Comparison of ENCODE assay signal across 8 cellular contexts in the genomic region with DNA sequence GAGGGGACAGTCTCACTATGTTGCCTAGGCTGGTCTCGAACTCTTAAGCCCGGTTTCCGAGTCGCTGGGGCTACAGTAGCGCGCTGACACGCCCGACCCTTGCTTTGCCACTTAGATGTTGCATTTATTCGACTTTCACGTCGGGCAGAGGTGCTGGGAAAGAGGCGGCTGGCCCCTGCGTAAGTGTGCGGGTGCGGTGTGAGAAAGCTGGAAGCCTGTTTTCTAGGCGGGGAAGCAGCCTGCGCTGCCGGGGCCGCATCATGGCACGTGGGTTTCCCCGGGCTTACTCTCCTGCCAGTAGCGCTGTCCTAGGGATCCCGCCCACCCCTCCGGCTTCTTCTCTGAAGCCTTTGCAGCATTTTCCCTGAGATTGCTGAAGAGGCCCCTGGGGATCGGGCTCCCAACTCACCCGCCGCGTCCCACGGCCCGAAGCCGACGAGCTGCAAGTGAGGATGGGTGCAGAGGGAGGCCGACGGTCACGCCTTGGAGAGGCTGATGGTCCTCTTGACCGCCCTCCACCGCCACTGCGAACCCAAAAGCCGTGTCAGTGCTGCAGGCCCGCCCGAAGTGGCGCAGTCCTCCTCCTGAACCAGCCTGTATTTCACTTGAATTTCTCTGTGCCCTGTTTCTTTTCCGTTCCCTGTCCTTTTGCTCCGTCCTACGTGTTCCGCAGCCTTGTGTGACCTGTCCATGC. TPM values are rescaled to one million over a fixed set of nuclear protein-coding genes. Genes with fewer than 3 reads are reported as not detected.
DNase-seq lines count a peak whose midpoint lies in the region; ATAC-seq and TF ChIP-seq lines count a peak whose summit lies in the region.

No MANE protein-coding gene starts in this region.

- H3K36me3 ChIP-seq in DOHH2 (ENCODE audit: control insufficient read depth, low read length) (no peaks in the 10 kb centered on the region), duodenal mucosa (ENCODE audit: control insufficient read depth in 1 of 2, insufficient read depth in 2 of 2, low read length in 2 of 2) (no peaks in the 10 kb centered on the region), mesodermal cell (ENCODE audit: control insufficient read depth, insufficient read depth, low read length) (no peaks in the 10 kb centered on the region)

- no peaks in the 10 kb centered on the region for H4K20me1 ChIP-seq in DOHH2 (ENCODE audit: control insufficient read depth, insufficient read depth, low read depth, low read length)

- peak; percentile 28 for ATAC-seq in HG03025 (IDR thresholded peaks at IDR 0.05; ENCODE audit: low FRiP score, unreplicated experiment)

- DNase-seq in T-helper 9 cell (peak; percentile 60), substantia nigra (lab: John Stamatoyannopoulos, UW) (no peak), NCI-H748 (lab: John Stamatoyannopoulos, UW; ENCODE audit: unreplicated experiment) (no peak), NCI-H1048 (lab: John Stamatoyannopoulos, UW) (no peak)

- H3K4me3 ChIP-seq in DOHH2 (ENCODE audit: low read length) (peak overlapping the region; percentile 68), duodenal mucosa (ENCODE audit: low read depth in 1 of 2, low read length in 2 of 2) (peak overlapping the region; percentile 66 to 83), mesodermal cell (ENCODE audit: extremely low read depth, insufficient read depth, low read length, poor library complexity, severe bottlenecking) (peak overlapping the region; percentile 44)

- peaks cover 37% of the 10 kb centered on the region for H3F3A ChIP-seq in DOHH2 (ENCODE audit: control insufficient read depth, insufficient read depth)

- WGBS in mesodermal cell (ENCODE audit: insufficient coverage in 2 of 2), 2 experiments = 1 to 3% methylated on average over 43 to 45 of the region's 46 CpGs

- H3K9me3 ChIP-seq in DOHH2 (ENCODE audit: control insufficient read depth, insufficient read depth, low read length) = no peaks in the 10 kb centered on the region
- H3K9me3 ChIP-seq in duodenal mucosa (ENCODE audit: control insufficient read depth in 1 of 2, low read length in 2 of 2) = no peaks in the 10 kb centered on the region
- no peaks in the 10 kb centered on the region for H3K9me3 ChIP-seq in mesodermal cell (ENCODE audit: control insufficient read depth, low read length)

- H3K4me2 ChIP-seq in DOHH2 (ENCODE audit: low read length) = peak overlapping the region; percentile 83

- H3K79me2 ChIP-seq in DOHH2 (ENCODE audit: control insufficient read depth, low read length) = no peaks in the 10 kb centered on the region

- peak; percentile 49 for TF ChIP-seq CTCF in DOHH2 (IDR thresholded peaks at IDR 0.05; ENCODE audit: low read depth, low read length, poor library complexity, severe bottlenecking)

- peak overlapping the region; percentile 21 to 26 for H3K9ac ChIP-seq in duodenal mucosa (ENCODE audit: low read depth in 1 of 2, low read length in 2 of 2)

- H3K9me2 ChIP-seq in DOHH2 (replicated peaks; ENCODE audit: control insufficient read depth, low read length) = no peaks in the 10 kb centered on the region

- peaks cover 31% of the 10 kb centered on the region for H3K4me1 ChIP-seq in DOHH2 (ENCODE audit: control insufficient read depth, low read length)
- H3K4me1 ChIP-seq in duodenal mucosa (ENCODE audit: control insufficient read depth in 1 of 2, insufficient read depth in 2 of 2, low read length in 2 of 2) = peaks cover 17 to 27% of the 10 kb centered on the region in 2 donors
- no peaks in the 10 kb centered on the region for H3K4me1 ChIP-seq in mesodermal cell (ENCODE audit: control insufficient read depth, insufficient read depth, low read length, poor library complexity, severe bottlenecking)

- H3K27me3 ChIP-seq in DOHH2 (ENCODE audit: control insufficient read depth, low read length) (no peaks in the 10 kb centered on the region), duodenal mucosa (ENCODE audit: control insufficient read depth in 1 of 2, insufficient read depth in 2 of 2, low read length in 2 of 2) (peaks cover 4 to 6% of the 10 kb centered on the region in 2 donors)

- peak overlapping the region; percentile 61 for H3K27ac ChIP-seq in DOHH2 (ENCODE audit: low read depth, low read length)
- no peak overlapping the region for H3K27ac ChIP-seq in duodenal mucosa (ENCODE audit: low read depth, low read length)
- H3K27ac ChIP-seq in mesodermal cell (ENCODE audit: low read depth, low read length, severe bottlenecking) = peak overlapping the region; percentile 13
- H3K27ac ChIP-seq in substantia nigra (ENCODE audit: low read depth, low read length, poor library complexity, severe bottlenecking) = peak overlapping the region; percentile 68

RNA-seq across cellular contexts. Expression of a gene that starts 5.8 kb away (rescaled TPM):
- polyA plus RNA-seq in mesodermal cell (2013, experiment 1 of 2) = 16.0 TPM
- 16.1 TPM for polyA plus RNA-seq in mesodermal cell (2013, experiment 2 of 2)

RNA-seq across cellular contexts. Expression of a gene that starts 12.3 kb away (rescaled TPM):
- 0.37 TPM for polyA plus RNA-seq in mesodermal cell (2013, experiment 1 of 2)
- polyA plus RNA-seq in mesodermal cell (2013, experiment 2 of 2) = not detected

RNA-seq across cellular contexts. Expression of a gene that starts 26.4 kb away (rescaled TPM):
- polyA plus RNA-seq in mesodermal cell (2013, experiment 1 of 2) = 2,439 TPM
- 2,115 TPM for polyA plus RNA-seq in mesodermal cell (2013, experiment 2 of 2)

RNA-seq across cellular contexts. Expression of a gene that starts 43.7 kb away (rescaled TPM):
- polyA plus RNA-seq in mesodermal cell (2013, experiment 1 of 2) = 3.9 TPM
- 3.8 TPM for polyA plus RNA-seq in mesodermal cell (2013, experiment 2 of 2)
